In the genomic region with DNA sequence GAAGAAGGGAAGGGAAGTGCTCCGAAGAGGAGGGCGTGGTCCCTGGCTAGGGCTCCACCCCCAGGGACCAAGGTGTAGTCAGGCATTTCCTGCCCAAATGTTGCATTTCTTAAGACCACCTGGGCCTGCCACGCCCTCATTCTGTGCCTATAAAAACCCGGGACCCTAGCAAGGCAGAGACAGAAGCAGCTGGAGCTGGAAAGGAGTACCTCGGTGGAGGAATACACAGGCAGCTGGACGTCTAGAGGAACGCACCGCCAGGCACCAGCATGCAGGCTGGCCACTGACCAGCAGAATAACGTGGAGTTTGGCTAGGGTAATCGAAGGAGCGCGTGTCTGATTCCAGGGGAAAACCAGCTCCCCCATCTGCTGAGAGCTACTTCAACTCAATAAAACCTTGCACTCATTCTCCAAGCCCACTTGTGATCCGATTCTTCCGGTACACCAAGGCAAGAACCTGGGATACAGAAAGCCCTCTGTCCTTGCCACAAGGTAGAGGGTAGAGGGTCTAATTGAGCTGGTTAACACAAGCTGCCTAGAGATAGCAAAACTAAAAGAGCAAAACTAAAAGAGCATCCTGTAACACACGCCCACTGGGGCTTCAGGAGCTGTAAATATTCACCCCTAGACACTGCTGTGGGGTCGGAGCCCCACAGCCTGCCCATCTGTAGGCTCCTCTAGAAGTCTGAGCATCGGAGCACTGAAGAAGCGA, we compare ENCODE assay signal across 1 cellular context.
TF ChIP-seq lines count a peak whose summit lies in the region.

No MANE protein-coding gene starts in this region.

TF ChIP-seq in HepG2, 621 proteins besides CTCF, POLR2A, EP300 and RAD21 (continued from another document):
- TF ChIP-seq, protein P1, sequence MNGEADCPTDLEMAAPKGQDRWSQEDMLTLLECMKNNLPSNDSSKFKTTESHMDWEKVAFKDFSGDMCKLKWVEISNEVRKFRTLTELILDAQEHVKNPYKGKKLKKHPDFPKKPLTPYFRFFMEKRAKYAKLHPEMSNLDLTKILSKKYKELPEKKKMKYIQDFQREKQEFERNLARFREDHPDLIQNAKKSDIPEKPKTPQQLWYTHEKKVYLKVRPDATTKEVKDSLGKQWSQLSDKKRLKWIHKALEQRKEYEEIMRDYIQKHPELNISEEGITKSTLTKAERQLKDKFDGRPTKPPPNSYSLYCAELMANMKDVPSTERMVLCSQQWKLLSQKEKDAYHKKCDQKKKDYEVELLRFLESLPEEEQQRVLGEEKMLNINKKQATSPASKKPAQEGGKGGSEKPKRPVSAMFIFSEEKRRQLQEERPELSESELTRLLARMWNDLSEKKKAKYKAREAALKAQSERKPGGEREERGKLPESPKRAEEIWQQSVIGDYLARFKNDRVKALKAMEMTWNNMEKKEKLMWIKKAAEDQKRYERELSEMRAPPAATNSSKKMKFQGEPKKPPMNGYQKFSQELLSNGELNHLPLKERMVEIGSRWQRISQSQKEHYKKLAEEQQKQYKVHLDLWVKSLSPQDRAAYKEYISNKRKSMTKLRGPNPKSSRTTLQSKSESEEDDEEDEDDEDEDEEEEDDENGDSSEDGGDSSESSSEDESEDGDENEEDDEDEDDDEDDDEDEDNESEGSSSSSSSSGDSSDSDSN (CRISPR knock-in tag; IDR thresholded peaks at IDR 0.05), result peak; percentile 53
- TF ChIP-seq ARHGAP35 (CRISPR knock-in tag; IDR thresholded peaks at IDR 0.05; ENCODE audit: borderline replicate concordance), result peak; percentile 63; the same call in 1 of the 2 replicates
- TF ChIP-seq ZKSCAN5 (CRISPR knock-in tag; IDR thresholded peaks at IDR 0.05), result no peak
- TF ChIP-seq REL (CRISPR knock-in tag; conservative IDR thresholded peaks at IDR 0.05), result no peak
- peak; percentile 43; the same call in 1 of the 2 replicates for TF ChIP-seq KMT2A (CRISPR knock-in tag; IDR thresholded peaks at IDR 0.05)
- TF ChIP-seq, protein P2, sequence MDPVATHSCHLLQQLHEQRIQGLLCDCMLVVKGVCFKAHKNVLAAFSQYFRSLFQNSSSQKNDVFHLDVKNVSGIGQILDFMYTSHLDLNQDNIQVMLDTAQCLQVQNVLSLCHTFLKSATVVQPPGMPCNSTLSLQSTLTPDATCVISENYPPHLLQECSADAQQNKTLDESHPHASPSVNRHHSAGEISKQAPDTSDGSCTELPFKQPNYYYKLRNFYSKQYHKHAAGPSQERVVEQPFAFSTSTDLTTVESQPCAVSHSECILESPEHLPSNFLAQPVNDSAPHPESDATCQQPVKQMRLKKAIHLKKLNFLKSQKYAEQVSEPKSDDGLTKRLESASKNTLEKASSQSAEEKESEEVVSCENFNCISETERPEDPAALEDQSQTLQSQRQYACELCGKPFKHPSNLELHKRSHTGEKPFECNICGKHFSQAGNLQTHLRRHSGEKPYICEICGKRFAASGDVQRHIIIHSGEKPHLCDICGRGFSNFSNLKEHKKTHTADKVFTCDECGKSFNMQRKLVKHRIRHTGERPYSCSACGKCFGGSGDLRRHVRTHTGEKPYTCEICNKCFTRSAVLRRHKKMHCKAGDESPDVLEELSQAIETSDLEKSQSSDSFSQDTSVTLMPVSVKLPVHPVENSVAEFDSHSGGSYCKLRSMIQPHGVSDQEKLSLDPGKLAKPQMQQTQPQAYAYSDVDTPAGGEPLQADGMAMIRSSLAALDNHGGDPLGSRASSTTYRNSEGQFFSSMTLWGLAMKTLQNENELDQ (CRISPR knock-in tag; IDR thresholded peaks at IDR 0.05; ENCODE audit: borderline replicate concordance), result peak; percentile 74; the same call in 1 of the 2 replicates
- no peak; the same call in 1 of the 2 replicates for TF ChIP-seq ZNF766 (CRISPR knock-in tag; IDR thresholded peaks at IDR 0.05; ENCODE audit: borderline replicate concordance)
- peak; percentile 71 for TF ChIP-seq IKZF4 (CRISPR knock-in tag; IDR thresholded peaks at IDR 0.05; ENCODE audit: borderline replicate concordance, low read depth, not compliant biosample characterization)
- TF ChIP-seq, protein P3, sequence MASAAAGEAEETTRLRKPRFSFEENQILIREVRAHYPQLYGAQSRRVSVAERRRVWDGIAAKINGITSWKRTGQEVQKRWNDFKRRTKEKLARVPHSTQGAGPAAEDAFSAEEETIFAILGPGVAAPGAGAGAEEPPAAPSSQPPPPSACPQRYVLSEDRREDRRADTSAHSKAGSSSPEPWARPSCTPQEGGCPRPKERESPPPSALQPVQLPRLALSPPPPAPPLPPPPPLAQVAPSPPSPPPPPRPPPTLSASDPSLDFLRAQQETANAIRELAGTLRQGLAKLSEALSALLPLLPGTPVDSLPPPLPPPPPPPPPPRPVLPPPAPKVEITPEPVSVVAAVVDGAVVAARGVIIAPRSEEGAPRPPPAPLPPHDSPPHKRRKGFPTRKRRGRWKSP (CRISPR knock-in tag; IDR thresholded peaks at IDR 0.05), result peak; percentile 77; the same call in 1 of the 2 replicates
- TF ChIP-seq POGZ (CRISPR knock-in tag; IDR thresholded peaks at IDR 0.05), result peak; percentile 68; the same call in 1 of the 2 replicates
- TF ChIP-seq, protein P4, sequence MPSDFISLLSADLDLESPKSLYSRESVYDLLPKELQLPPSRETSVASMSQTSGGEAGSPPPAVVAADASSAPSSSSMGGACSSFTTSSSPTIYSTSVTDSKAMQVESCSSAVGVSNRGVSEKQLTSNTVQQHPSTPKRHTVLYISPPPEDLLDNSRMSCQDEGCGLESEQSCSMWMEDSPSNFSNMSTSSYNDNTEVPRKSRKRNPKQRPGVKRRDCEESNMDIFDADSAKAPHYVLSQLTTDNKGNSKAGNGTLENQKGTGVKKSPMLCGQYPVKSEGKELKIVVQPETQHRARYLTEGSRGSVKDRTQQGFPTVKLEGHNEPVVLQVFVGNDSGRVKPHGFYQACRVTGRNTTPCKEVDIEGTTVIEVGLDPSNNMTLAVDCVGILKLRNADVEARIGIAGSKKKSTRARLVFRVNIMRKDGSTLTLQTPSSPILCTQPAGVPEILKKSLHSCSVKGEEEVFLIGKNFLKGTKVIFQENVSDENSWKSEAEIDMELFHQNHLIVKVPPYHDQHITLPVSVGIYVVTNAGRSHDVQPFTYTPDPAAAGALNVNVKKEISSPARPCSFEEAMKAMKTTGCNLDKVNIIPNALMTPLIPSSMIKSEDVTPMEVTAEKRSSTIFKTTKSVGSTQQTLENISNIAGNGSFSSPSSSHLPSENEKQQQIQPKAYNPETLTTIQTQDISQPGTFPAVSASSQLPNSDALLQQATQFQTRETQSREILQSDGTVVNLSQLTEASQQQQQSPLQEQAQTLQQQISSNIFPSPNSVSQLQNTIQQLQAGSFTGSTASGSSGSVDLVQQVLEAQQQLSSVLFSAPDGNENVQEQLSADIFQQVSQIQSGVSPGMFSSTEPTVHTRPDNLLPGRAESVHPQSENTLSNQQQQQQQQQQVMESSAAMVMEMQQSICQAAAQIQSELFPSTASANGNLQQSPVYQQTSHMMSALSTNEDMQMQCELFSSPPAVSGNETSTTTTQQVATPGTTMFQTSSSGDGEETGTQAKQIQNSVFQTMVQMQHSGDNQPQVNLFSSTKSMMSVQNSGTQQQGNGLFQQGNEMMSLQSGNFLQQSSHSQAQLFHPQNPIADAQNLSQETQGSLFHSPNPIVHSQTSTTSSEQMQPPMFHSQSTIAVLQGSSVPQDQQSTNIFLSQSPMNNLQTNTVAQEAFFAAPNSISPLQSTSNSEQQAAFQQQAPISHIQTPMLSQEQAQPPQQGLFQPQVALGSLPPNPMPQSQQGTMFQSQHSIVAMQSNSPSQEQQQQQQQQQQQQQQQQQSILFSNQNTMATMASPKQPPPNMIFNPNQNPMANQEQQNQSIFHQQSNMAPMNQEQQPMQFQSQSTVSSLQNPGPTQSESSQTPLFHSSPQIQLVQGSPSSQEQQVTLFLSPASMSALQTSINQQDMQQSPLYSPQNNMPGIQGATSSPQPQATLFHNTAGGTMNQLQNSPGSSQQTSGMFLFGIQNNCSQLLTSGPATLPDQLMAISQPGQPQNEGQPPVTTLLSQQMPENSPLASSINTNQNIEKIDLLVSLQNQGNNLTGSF (CRISPR knock-in tag; IDR thresholded peaks at IDR 0.05), result no peak
- no peak; the same call in 1 of the 2 replicates for TF ChIP-seq ZNF441 (CRISPR knock-in tag; IDR thresholded peaks at IDR 0.05; ENCODE audit: borderline replicate concordance)
- no peak; the same call in 1 of the 2 replicates for TF ChIP-seq SOX13 (IDR thresholded peaks at IDR 0.05)
- 0 out of 4 replicates have a peak, but pooled peaks of 1 of the 2 experiments have one; percentile 46 for TF ChIP-seq SOX13 (CRISPR knock-in tag; conservative IDR thresholded peaks at IDR 0.05 in 1 of 2, IDR thresholded peaks at IDR 0.05 in 1 of 2)
- no peak for TF ChIP-seq SMC3 (IDR thresholded peaks at IDR 0.05; ENCODE audit: low read length)
- TF ChIP-seq TOE1 (CRISPR knock-in tag; IDR thresholded peaks at IDR 0.05), result no peak
- TF ChIP-seq CEBPG (CRISPR knock-in tag; IDR thresholded peaks at IDR 0.05), result peak; percentile 53
- peak; percentile 79 for TF ChIP-seq TEAD3 (CRISPR knock-in tag; optimal IDR thresholded peaks at IDR 0.05; ENCODE audit: borderline replicate concordance)
- no peak for TF ChIP-seq ZNF558 (CRISPR knock-in tag; IDR thresholded peaks at IDR 0.05; ENCODE audit: borderline replicate concordance)
- no peak for TF ChIP-seq ZNF615 (CRISPR knock-in tag; IDR thresholded peaks at IDR 0.05; ENCODE audit: borderline replicate concordance)
- no peak for TF ChIP-seq ZNF564 (CRISPR knock-in tag; IDR thresholded peaks at IDR 0.05)
- 0 out of 2 replicates have a peak, but pooled peaks have one; percentile 40 for TF ChIP-seq ZNF782 (CRISPR knock-in tag; IDR thresholded peaks at IDR 0.05; ENCODE audit: borderline replicate concordance)
- TF ChIP-seq HOXA7 (CRISPR knock-in tag; IDR thresholded peaks at IDR 0.05), result no peak
- no peak for TF ChIP-seq ZNF672 (CRISPR knock-in tag; IDR thresholded peaks at IDR 0.05)
- no peak for TF ChIP-seq NR2F1 (CRISPR knock-in tag; IDR thresholded peaks at IDR 0.05)
- TF ChIP-seq, protein P5, sequence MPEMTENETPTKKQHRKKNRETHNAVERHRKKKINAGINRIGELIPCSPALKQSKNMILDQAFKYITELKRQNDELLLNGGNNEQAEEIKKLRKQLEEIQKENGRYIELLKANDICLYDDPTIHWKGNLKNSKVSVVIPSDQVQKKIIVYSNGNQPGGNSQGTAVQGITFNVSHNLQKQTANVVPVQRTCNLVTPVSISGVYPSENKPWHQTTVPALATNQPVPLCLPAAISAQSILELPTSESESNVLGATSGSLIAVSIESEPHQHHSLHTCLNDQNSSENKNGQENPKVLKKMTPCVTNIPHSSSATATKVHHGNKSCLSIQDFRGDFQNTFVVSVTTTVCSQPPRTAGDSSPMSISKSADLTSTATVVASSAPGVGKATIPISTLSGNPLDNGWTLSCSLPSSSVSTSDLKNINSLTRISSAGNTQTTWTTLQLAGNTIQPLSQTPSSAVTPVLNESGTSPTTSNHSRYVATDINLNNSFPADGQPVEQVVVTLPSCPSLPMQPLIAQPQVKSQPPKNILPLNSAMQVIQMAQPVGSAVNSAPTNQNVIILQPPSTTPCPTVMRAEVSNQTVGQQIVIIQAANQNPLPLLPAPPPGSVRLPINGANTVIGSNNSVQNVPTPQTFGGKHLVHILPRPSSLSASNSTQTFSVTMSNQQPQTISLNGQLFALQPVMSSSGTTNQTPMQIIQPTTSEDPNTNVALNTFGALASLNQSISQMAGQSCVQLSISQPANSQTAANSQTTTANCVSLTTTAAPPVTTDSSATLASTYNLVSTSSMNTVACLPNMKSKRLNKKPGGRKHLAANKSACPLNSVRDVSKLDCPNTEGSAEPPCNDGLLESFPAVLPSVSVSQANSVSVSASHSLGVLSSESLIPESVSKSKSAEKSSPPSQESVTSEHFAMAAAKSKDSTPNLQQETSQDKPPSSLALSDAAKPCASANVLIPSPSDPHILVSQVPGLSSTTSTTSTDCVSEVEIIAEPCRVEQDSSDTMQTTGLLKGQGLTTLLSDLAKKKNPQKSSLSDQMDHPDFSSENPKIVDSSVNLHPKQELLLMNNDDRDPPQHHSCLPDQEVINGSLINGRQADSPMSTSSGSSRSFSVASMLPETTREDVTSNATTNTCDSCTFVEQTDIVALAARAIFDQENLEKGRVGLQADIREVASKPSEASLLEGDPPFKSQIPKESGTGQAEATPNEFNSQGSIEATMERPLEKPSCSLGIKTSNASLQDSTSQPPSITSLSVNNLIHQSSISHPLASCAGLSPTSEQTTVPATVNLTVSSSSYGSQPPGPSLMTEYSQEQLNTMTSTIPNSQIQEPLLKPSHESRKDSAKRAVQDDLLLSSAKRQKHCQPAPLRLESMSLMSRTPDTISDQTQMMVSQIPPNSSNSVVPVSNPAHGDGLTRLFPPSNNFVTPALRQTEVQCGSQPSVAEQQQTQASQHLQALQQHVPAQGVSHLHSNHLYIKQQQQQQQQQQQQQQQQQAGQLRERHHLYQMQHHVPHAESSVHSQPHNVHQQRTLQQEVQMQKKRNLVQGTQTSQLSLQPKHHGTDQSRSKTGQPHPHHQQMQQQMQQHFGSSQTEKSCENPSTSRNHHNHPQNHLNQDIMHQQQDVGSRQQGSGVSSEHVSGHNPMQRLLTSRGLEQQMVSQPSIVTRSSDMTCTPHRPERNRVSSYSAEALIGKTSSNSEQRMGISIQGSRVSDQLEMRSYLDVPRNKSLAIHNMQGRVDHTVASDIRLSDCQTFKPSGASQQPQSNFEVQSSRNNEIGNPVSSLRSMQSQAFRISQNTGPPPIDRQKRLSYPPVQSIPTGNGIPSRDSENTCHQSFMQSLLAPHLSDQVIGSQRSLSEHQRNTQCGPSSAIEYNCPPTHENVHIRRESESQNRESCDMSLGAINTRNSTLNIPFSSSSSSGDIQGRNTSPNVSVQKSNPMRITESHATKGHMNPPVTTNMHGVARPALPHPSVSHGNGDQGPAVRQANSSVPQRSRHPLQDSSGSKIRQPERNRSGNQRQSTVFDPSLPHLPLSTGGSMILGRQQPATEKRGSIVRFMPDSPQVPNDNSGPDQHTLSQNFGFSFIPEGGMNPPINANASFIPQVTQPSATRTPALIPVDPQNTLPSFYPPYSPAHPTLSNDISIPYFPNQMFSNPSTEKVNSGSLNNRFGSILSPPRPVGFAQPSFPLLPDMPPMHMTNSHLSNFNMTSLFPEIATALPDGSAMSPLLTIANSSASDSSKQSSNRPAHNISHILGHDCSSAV (CRISPR knock-in tag; IDR thresholded peaks at IDR 0.05; ENCODE audit: borderline replicate concordance), result no peak
- TF ChIP-seq BRCA1 (CRISPR knock-in tag; IDR thresholded peaks at IDR 0.05), result no peak
